8 cellular contexts compared by ENCODE assay signal in the genomic region with DNA sequence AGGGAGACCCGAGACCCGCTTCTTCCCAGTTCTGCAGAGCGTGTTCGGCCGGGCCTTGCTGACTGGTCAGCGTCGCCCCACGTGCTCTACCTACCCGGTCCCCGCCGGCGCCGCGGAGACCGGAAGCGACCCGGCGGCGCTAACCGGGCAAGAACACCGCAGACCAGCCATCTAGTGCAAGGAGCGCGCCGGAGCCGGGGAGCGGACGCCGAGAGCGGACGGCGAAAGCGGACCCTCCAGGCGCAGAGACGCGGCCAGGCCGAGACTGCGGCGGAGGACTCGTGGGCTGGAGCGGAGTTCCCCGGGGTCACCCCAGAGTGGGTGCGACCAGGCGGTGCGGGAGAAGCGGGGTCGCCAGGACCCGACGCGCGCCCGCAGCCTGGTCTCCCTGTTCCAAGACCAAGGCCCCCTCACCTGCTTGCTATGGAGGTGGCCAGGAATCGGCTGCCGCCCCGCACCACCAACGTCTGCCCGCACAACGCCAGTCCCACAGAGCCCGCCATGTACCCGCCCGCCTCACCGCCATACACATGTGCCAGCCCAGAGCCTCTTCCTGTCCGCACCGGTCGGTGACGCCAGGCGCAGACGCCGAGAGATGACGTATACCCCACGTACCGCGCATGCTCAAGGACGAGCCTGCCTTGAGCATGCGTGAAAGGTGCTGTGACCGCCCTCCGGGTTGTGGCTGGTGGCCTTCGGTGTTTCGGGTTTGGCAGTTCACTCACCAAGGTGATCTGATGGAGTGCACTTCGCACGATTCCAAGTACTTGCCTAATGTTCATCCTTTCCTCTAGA. TPM values are rescaled to one million over a fixed set of nuclear protein-coding genes. Genes with fewer than 3 reads are reported as not detected.
A peak's percentile ranks its signal among the peaks of the same experiment; 100 is the strongest.
DNase-seq lines count a peak whose midpoint lies in the region; ATAC-seq and TF ChIP-seq lines count a peak whose summit lies in the region.

A gene with protein sequence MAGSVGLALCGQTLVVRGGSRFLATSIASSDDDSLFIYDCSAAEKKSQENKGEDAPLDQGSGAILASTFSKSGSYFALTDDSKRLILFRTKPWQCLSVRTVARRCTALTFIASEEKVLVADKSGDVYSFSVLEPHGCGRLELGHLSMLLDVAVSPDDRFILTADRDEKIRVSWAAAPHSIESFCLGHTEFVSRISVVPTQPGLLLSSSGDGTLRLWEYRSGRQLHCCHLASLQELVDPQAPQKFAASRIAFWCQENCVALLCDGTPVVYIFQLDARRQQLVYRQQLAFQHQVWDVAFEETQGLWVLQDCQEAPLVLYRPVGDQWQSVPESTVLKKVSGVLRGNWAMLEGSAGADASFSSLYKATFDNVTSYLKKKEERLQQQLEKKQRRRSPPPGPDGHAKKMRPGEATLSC (minus strand): TSS at position 547 of the 795 bp plus-strand sequence. CDS start 44 bp downstream, at position 503.

- no peaks in the 10 kb centered on the region; the same call in 1 of the 2 replicates for H3F3A ChIP-seq in SU-DHL-6 (ENCODE audit: insufficient read depth)

- no peak for TF ChIP-seq CTCF in GM12875 (IDR thresholded peaks at IDR 0.05; ENCODE audit: borderline replicate concordance, insufficient read depth, low read depth, low read length)
- no peak for TF ChIP-seq CTCF in SU-DHL-6 (IDR thresholded peaks at IDR 0.05; ENCODE audit: insufficient read depth, low read length, poor library complexity, severe bottlenecking)
- no peak for TF ChIP-seq CTCF in osteocyte (IDR thresholded peaks at IDR 0.05)

- POLR2A ChIA-PET in activated naive CD8-positive, alpha-beta T cell treated with anti-CD3 and anti-CD28 coated beads, Interleukin-2, amount 10 ng/mL, durations not matched to agents 7 days and 5 days (lab: Charles Lee) = interaction anchor here (0.6 to 4.4 kb wide), 5 partner anchors 10 to 767 kb away, joined by 3 to 51 read pairs (median 3); partner anchors contain the start of gene NDUFV3

- H3K36me3 ChIP-seq in SU-DHL-6 (ENCODE audit: low read length) (peaks cover 3% of the 10 kb centered on the region; the same call in 1 of the 2 replicates), thymus (ENCODE audit: control insufficient read depth, insufficient read depth) (no peaks in the 10 kb centered on the region)

- DNase-seq in NCI-H1417 (lab: John Stamatoyannopoulos, UW) = peak; percentile 98 to 99 (median 99)
- peak; percentile 99 for DNase-seq in activated naive CD8-positive, alpha-beta T cell treated with anti-CD3 and anti-CD28 coated beads, Interleukin-2, amount 10 ng/mL, durations not matched to agents 7 days and 5 days
- peak; percentile 87 to 98 (median 93) for DNase-seq in head of caudate nucleus
- peak; percentile 99 for DNase-seq in osteocyte (ENCODE audit: extremely low spot score, unreplicated experiment)

- peaks cover 48% of the 10 kb centered on the region for H3K79me2 ChIP-seq in SU-DHL-6 (ENCODE audit: insufficient read depth, low read length)

- intact Hi-C loops in head of caudate nucleus (cut with DNase I) = loop anchor here (1.0 to 10.0 kb wide), 2 partner anchors 14 to 874 kb away; partner anchors contain the start of gene NDUFV3

- H3K4me1 Mint-ChIP-seq in activated naive CD8-positive, alpha-beta T cell treated with anti-CD3 and anti-CD28 coated beads, Interleukin-2, amount 10 ng/mL, durations not matched to agents 7 days and 5 days = peaks cover 25% of the 10 kb centered on the region
- H3K4me1 Mint-ChIP-seq in osteocyte (ENCODE audit: unreplicated experiment) = peaks cover 24% of the 10 kb centered on the region

- peak within 1 kb of the TSS; percentile 85 for H3K9ac ChIP-seq in SU-DHL-6 (ENCODE audit: low read length)

- H3K9me3 Mint-ChIP-seq in activated naive CD8-positive, alpha-beta T cell treated with anti-CD3 and anti-CD28 coated beads, Interleukin-2, amount 10 ng/mL, durations not matched to agents 7 days and 5 days = no peaks in the 10 kb centered on the region
- no peaks in the 10 kb centered on the region for H3K9me3 Mint-ChIP-seq in osteocyte (ENCODE audit: unreplicated experiment)

- H3K27ac Mint-ChIP-seq in activated naive CD8-positive, alpha-beta T cell treated with anti-CD3 and anti-CD28 coated beads, Interleukin-2, amount 10 ng/mL, durations not matched to agents 7 days and 5 days = peak within 1 kb of the TSS; percentile 98
- H3K27ac Mint-ChIP-seq in osteocyte (ENCODE audit: unreplicated experiment) = peak within 1 kb of the TSS; percentile 88

- H3K4me3 ChIP-seq in GM12875 (ENCODE audit: low read depth, low read length) = peak within 1 kb of the TSS; percentile 97
- H3K4me3 ChIP-seq in SU-DHL-6 (ENCODE audit: insufficient read depth, low read length, poor library complexity, severe bottlenecking) = peak within 1 kb of the TSS; percentile 60
- H3K4me3 ChIP-seq in thymus (ENCODE audit: low read length) = peak within 1 kb of the TSS; percentile 63

- WGBS in thymus = under 1% methylated on average over 80 of the region's 80 CpGs

- H3K36me3 Mint-ChIP-seq in activated naive CD8-positive, alpha-beta T cell treated with anti-CD3 and anti-CD28 coated beads, Interleukin-2, amount 10 ng/mL, durations not matched to agents 7 days and 5 days = peaks cover 9% of the 10 kb centered on the region
- peaks cover 5% of the 10 kb centered on the region for H3K36me3 Mint-ChIP-seq in osteocyte (ENCODE audit: unreplicated experiment)

- peak within 1 kb of the TSS; percentile 71 for H3K27ac ChIP-seq in SU-DHL-6 (ENCODE audit: low read depth, low read length)
- peak within 1 kb of the TSS; percentile 83 for H3K27ac ChIP-seq in thymus (ENCODE audit: low read depth)

- no peaks in the 10 kb centered on the region for H3K9me2 ChIP-seq in SU-DHL-6 (replicated peaks; ENCODE audit: insufficient read depth, low read length)

- H3K4me3 Mint-ChIP-seq in activated naive CD8-positive, alpha-beta T cell treated with anti-CD3 and anti-CD28 coated beads, Interleukin-2, amount 10 ng/mL, durations not matched to agents 7 days and 5 days = peak within 1 kb of the TSS; percentile 97
- peak within 1 kb of the TSS; percentile 92 for H3K4me3 Mint-ChIP-seq in osteocyte (ENCODE audit: unreplicated experiment)

- H3K4me1 ChIP-seq in thymus (ENCODE audit: control insufficient read depth, insufficient read depth, low read length) = peaks cover 9% of the 10 kb centered on the region

- H3K27me3 ChIP-seq in SU-DHL-6 (ENCODE audit: low read length) = no peaks in the 10 kb centered on the region
- no peaks in the 10 kb centered on the region for H3K27me3 ChIP-seq in thymus (ENCODE audit: control insufficient read depth, insufficient read depth)

- peak; percentile 89 for ATAC-seq in HG02763 (IDR thresholded peaks at IDR 0.05; ENCODE audit: unreplicated experiment)
- ATAC-seq in activated naive CD8-positive, alpha-beta T cell treated with anti-CD3 and anti-CD28 coated beads, Interleukin-2, amount 10 ng/mL, durations not matched to agents 7 days and 5 days (ENCODE audit: low read depth) = peak; percentile 96

- H3K27me3 Mint-ChIP-seq in activated naive CD8-positive, alpha-beta T cell treated with anti-CD3 and anti-CD28 coated beads, Interleukin-2, amount 10 ng/mL, durations not matched to agents 7 days and 5 days = no peaks in the 10 kb centered on the region
- no peaks in the 10 kb centered on the region for H3K27me3 Mint-ChIP-seq in osteocyte (ENCODE audit: unreplicated experiment)

- H4K20me1 ChIP-seq in SU-DHL-6 (ENCODE audit: low read depth, low read length) = no peaks in the 10 kb centered on the region

- H2AFZ ChIP-seq in SU-DHL-6 (ENCODE audit: low read depth, low read length, severe bottlenecking) = peak within 1 kb of the TSS; percentile 37

- H3K9me3 ChIP-seq in SU-DHL-6 (ENCODE audit: insufficient read depth, low read length) (no peaks in the 10 kb centered on the region), thymus (ENCODE audit: control insufficient read depth) (no peaks in the 10 kb centered on the region)

- H3K4me2 ChIP-seq in SU-DHL-6 (ENCODE audit: low read depth, low read length, poor library complexity, severe bottlenecking) = peak within 1 kb of the TSS; percentile 89

RNA-seq across cellular contexts. Expression of the gene that starts here (rescaled TPM):
- total RNA-seq in activated naive CD8-positive, alpha-beta T cell treated with anti-CD3 and anti-CD28 coated beads, Interleukin-2, amount 10 ng/mL, durations not matched to agents 7 days and 5 days = 10 to 100 TPM; 27.2 to 28.5 TPM
- total RNA-seq in osteocyte = 15.0 and 15.7 TPM in 2 replicates
- polyA plus RNA-seq in thymus = 11.8 TPM

Comparison
In these comparisons a context has a peak if more than half of its experiments do, and no peak if none do; other contexts are left out.
1. Peak in every context shown above with its lines: DNase-seq, ATAC-seq, H3K4me3 ChIP-seq and H3K27ac ChIP-seq.